Comparison of ENCODE assay signal across 37 cellular contexts in genomic region chr12:109612003-109612402, GRCh38.
"Had no signal": no experiment of that assay in that cellular context is flagged by ENCODE, and none has a peak within 500 bp of the region (broad histone marks: within the 10 kb centered on the region; RNA-seq: fewer than 3 reads in every experiment).

No MANE protein-coding gene starts in this region.

- H3K27me3 ChIP-seq: ascending aorta, cardiac muscle cell had no signal

- H3K4me1 ChIP-seq: ascending aorta had no signal

- H3K4me3 ChIP-seq: ascending aorta, cardiac muscle cell had no signal

- H3K9me3 Mint-ChIP-seq: activated B cell treated with CpG ODN at 0.5 μM for 24 hours; activated CD4-positive, alpha-beta memory T cell treated with anti-CD3 and anti-CD28 coated beads, Interleukin-2, amount 10 ng/mL, durations not matched to agents 7 days and 5 days; activated CD4-positive, alpha-beta T cell treated with anti-CD3 and anti-CD28 coated beads, Interleukin-2, amount 10 ng/mL, durations not matched to agents 7 days and 5 days; activated naive CD4-positive, alpha-beta T cell treated with anti-CD3 and anti-CD28 coated beads, Interleukin-2, amount 10 ng/mL, durations not matched to agents 7 days and 5 days; activated naive CD4-positive, alpha-beta T cell treated with anti-CD3 and anti-CD28 coated beads, Interleukin-2, amount 50 U/mL, for 24 hours; activated naive CD8-positive, alpha-beta T cell treated with anti-CD3 and anti-CD28 coated beads, Interleukin-2, amount 10 ng/mL, durations not matched to agents 7 days and 5 days; activated naive CD8-positive, alpha-beta T cell treated with anti-CD3 and anti-CD28 coated beads, Interleukin-2, amount 50 U/mL, for 24 hours; activated T-cell treated with anti-CD3 and anti-CD28 coated beads, Interleukin-2, amount 50 U/mL, for 24 hours; activated T-helper 2 cell treated with anti-CD3 and anti-CD28 coated beads, Interferon-gamma antibody, Interleukin-2, Interleukin-4, amounts not matched to agents 10 μg/mL and 5 μg/mL and 100 μg/mL, durations not matched to agents 14 hours and 24 hours and 36 hours; central memory CD8-positive, alpha-beta T cell; T-helper 1 cell treated with Interleukin-12 subunit alpha and Interleukin-12 subunit beta and Interleukin-4 antibody, amounts not matched to agents 30 μg/mL and 1 μg/mL, for 36 hours; T-helper 2 cell treated with Interferon-gamma antibody and Interleukin-4, amounts not matched to agents 5 μg/mL and 100 μg/mL, for 36 hours had no signal

- ATAC-seq: activated CD4-positive, alpha-beta T cell treated with anti-CD3 and anti-CD28 coated beads for 36 hours; activated CD8-positive, alpha-beta memory T cell treated with anti-CD3 and anti-CD28 coated beads, Interleukin-2, amount 10 ng/mL, durations not matched to agents 7 days and 5 days; activated CD8-positive, alpha-beta T cell treated with anti-CD3 and anti-CD28 coated beads, Interleukin-2, amount 10 ng/mL, durations not matched to agents 7 days and 5 days had no signal

- H3K36me3 ChIP-seq: ascending aorta, cardiac muscle cell had no signal

- H3K36me3 Mint-ChIP-seq: activated CD8-positive, alpha-beta memory T cell treated with anti-CD3 and anti-CD28 coated beads, Interleukin-2, amount 10 ng/mL, durations not matched to agents 7 days and 5 days; activated naive CD4-positive, alpha-beta T cell treated with anti-CD3 and anti-CD28 coated beads, Interleukin-2, amount 10 ng/mL, durations not matched to agents 7 days and 5 days; activated naive CD4-positive, alpha-beta T cell treated with anti-CD3 and anti-CD28 coated beads, Interleukin-2, amount 50 U/mL, for 24 hours; activated naive CD8-positive, alpha-beta T cell; activated naive CD8-positive, alpha-beta T cell treated with anti-CD3 and anti-CD28 coated beads, Interleukin-2, amount 10 ng/mL, durations not matched to agents 7 days and 5 days; brain had no signal

- FAIRE-seq: bronchial epithelial cell, TTC549 had no signal

- H3K4me1 Mint-ChIP-seq: activated B cell treated with CpG ODN at 0.5 μM for 24 hours; activated CD4-positive, alpha-beta T cell treated with anti-CD3 and anti-CD28 coated beads for 36 hours; activated CD4-positive, alpha-beta T cell treated with anti-CD3 and anti-CD28 coated beads, Interleukin-2, amount 10 ng/mL, durations not matched to agents 7 days and 5 days; activated naive CD4-positive, alpha-beta T cell treated with anti-CD3 and anti-CD28 coated beads, Interleukin-2, amount 10 ng/mL, durations not matched to agents 7 days and 5 days; activated naive CD4-positive, alpha-beta T cell treated with anti-CD3 and anti-CD28 coated beads, Interleukin-2, amount 50 U/mL, for 24 hours; activated naive CD8-positive, alpha-beta T cell treated with anti-CD3 and anti-CD28 coated beads, Interleukin-2, amount 10 ng/mL, durations not matched to agents 7 days and 5 days; activated naive CD8-positive, alpha-beta T cell treated with anti-CD3 and anti-CD28 coated beads, Interleukin-2, amount 50 U/mL, for 24 hours; central memory CD8-positive, alpha-beta T cell had no signal

- H3K9me3 ChIP-seq: ascending aorta had no signal

- H3K27ac Mint-ChIP-seq: activated B cell treated with CpG ODN at 0.5 μM for 24 hours; activated CD4-positive, alpha-beta memory T cell treated with anti-CD3 and anti-CD28 coated beads, Interleukin-2, amount 10 ng/mL, durations not matched to agents 7 days and 5 days; activated CD4-positive, alpha-beta T cell treated with anti-CD3 and anti-CD28 coated beads for 36 hours; activated CD4-positive, alpha-beta T cell treated with anti-CD3 and anti-CD28 coated beads, Interleukin-2, amount 10 ng/mL, durations not matched to agents 7 days and 5 days; activated CD8-positive, alpha-beta memory T cell treated with anti-CD3 and anti-CD28 coated beads, Interleukin-2, amount 10 ng/mL, durations not matched to agents 7 days and 5 days; activated CD8-positive, alpha-beta T cell treated with anti-CD3 and anti-CD28 coated beads, Interleukin-2, amount 10 ng/mL, durations not matched to agents 7 days and 5 days; activated naive CD4-positive, alpha-beta T cell treated with anti-CD3 and anti-CD28 coated beads, Interleukin-2, amount 10 ng/mL, durations not matched to agents 7 days and 5 days; activated naive CD4-positive, alpha-beta T cell treated with anti-CD3 and anti-CD28 coated beads, Interleukin-2, amount 50 U/mL, for 24 hours; activated naive CD8-positive, alpha-beta T cell; activated naive CD8-positive, alpha-beta T cell treated with anti-CD3 and anti-CD28 coated beads, Interleukin-2, amount 10 ng/mL, durations not matched to agents 7 days and 5 days; activated naive CD8-positive, alpha-beta T cell treated with anti-CD3 and anti-CD28 coated beads, Interleukin-2, amount 50 U/mL, for 24 hours; activated T-cell treated with anti-CD3 and anti-CD28 coated beads, Interleukin-2, amount 50 U/mL, for 24 hours; activated T-helper 2 cell treated with anti-CD3 and anti-CD28 coated beads, Interferon-gamma antibody, Interleukin-2, Interleukin-4, amounts not matched to agents 10 μg/mL and 5 μg/mL and 100 μg/mL, durations not matched to agents 14 hours and 24 hours and 36 hours; T-helper 1 cell treated with Interleukin-12 subunit alpha and Interleukin-12 subunit beta and Interleukin-4 antibody, amounts not matched to agents 30 μg/mL and 1 μg/mL, for 36 hours; T-helper 2 cell treated with Interferon-gamma antibody and Interleukin-4, amounts not matched to agents 5 μg/mL and 100 μg/mL, for 36 hours had no signal

- H3K4me3 Mint-ChIP-seq: activated B cell treated with CpG ODN at 0.5 μM for 24 hours; activated CD4-positive, alpha-beta memory T cell treated with anti-CD3 and anti-CD28 coated beads, Interleukin-2, amount 10 ng/mL, durations not matched to agents 7 days and 5 days; activated CD4-positive, alpha-beta T cell treated with anti-CD3 and anti-CD28 coated beads for 36 hours; activated CD4-positive, alpha-beta T cell treated with anti-CD3 and anti-CD28 coated beads, Interleukin-2, amount 10 ng/mL, durations not matched to agents 7 days and 5 days; activated CD8-positive, alpha-beta memory T cell treated with anti-CD3 and anti-CD28 coated beads, Interleukin-2, amount 10 ng/mL, durations not matched to agents 7 days and 5 days; activated CD8-positive, alpha-beta T cell treated with anti-CD3 and anti-CD28 coated beads, Interleukin-2, amount 10 ng/mL, durations not matched to agents 7 days and 5 days; activated naive CD4-positive, alpha-beta T cell treated with anti-CD3 and anti-CD28 coated beads, Interleukin-2, amount 10 ng/mL, durations not matched to agents 7 days and 5 days; activated naive CD4-positive, alpha-beta T cell treated with anti-CD3 and anti-CD28 coated beads, Interleukin-2, amount 50 U/mL, for 24 hours; activated naive CD8-positive, alpha-beta T cell; activated naive CD8-positive, alpha-beta T cell treated with anti-CD3 and anti-CD28 coated beads, Interleukin-2, amount 10 ng/mL, durations not matched to agents 7 days and 5 days; activated naive CD8-positive, alpha-beta T cell treated with anti-CD3 and anti-CD28 coated beads, Interleukin-2, amount 50 U/mL, for 24 hours; activated T-cell treated with anti-CD3 and anti-CD28 coated beads, Interleukin-2, amount 50 U/mL, for 24 hours; brain; central memory CD8-positive, alpha-beta T cell; T-helper 1 cell treated with Interleukin-12 subunit alpha and Interleukin-12 subunit beta and Interleukin-4 antibody, amounts not matched to agents 30 μg/mL and 1 μg/mL, for 36 hours; T-helper 2 cell treated with Interferon-gamma antibody and Interleukin-4, amounts not matched to agents 5 μg/mL and 100 μg/mL, for 36 hours had no signal

- H3K27ac ChIP-seq: ascending aorta, cardiac muscle cell, VCaP had no signal

- DNase-seq: activated B cell treated with CpG ODN at 0.5 μM for 24 hours; activated CD4-positive, alpha-beta memory T cell treated with anti-CD3 and anti-CD28 coated beads, Interleukin-2, amount 10 ng/mL, durations not matched to agents 7 days and 5 days; activated CD4-positive, alpha-beta T cell treated with anti-CD3 and anti-CD28 coated beads for 1 hour; activated CD4-positive, alpha-beta T cell treated with anti-CD3 and anti-CD28 coated beads for 36 hours; activated CD4-positive, alpha-beta T cell treated with anti-CD3 and anti-CD28 coated beads for 48 hours; activated CD4-positive, alpha-beta T cell treated with anti-CD3 and anti-CD28 coated beads, Interleukin-2, amount 10 ng/mL, durations not matched to agents 7 days and 5 days; activated CD4-positive, alpha-beta T cell treated with anti-CD3 and anti-CD28 coated beads, Interleukin-2, amount 50 U/mL, for 48 hours; activated CD8-positive, alpha-beta memory T cell treated with anti-CD3 and anti-CD28 coated beads for 24 hours; activated CD8-positive, alpha-beta memory T cell treated with anti-CD3 and anti-CD28 coated beads, Interleukin-2, amount 10 ng/mL, durations not matched to agents 7 days and 5 days; activated CD8-positive, alpha-beta memory T cell treated with anti-CD3 and anti-CD28 coated beads, Interleukin-2, amount 50 U/mL, for 48 hours; activated CD8-positive, alpha-beta T cell treated with anti-CD3 and anti-CD28 coated beads, Interleukin-2, amount 10 ng/mL, durations not matched to agents 7 days and 5 days; activated effector memory CD4-positive, alpha-beta T cell treated with Interleukin-2 at 50 U/mL for 16 hours; activated gamma-delta T cell; activated naive CD4-positive, alpha-beta T cell treated with anti-CD3 and anti-CD28 coated beads, Interleukin-2, amount 10 ng/mL, durations not matched to agents 7 days and 5 days; activated naive CD4-positive, alpha-beta T cell treated with Interleukin-2 at 50 U/mL for 16 hours; activated naive CD8-positive, alpha-beta T cell treated with anti-CD3 and anti-CD28 coated beads, Interleukin-2, amount 10 ng/mL, durations not matched to agents 7 days and 5 days; activated naive CD8-positive, alpha-beta T cell treated with anti-CD3 and anti-CD28 coated beads, Interleukin-2, amount 50 U/mL, for 24 hours; activated T-cell treated with anti-CD3 and anti-CD28 coated beads, Interleukin-2, amount 50 U/mL, for 24 hours; activated T-cell treated with anti-CD3 and anti-CD28 coated beads, Interleukin-2, amount 50 U/mL, for 48 hours; amygdala; anterior cingulate cortex; caudate nucleus; cerebellar nuclear complex; T-helper 2 cell; T-helper 9 cell had no signal
